12 cellular contexts compared by ENCODE assay signal in the genomic region with DNA sequence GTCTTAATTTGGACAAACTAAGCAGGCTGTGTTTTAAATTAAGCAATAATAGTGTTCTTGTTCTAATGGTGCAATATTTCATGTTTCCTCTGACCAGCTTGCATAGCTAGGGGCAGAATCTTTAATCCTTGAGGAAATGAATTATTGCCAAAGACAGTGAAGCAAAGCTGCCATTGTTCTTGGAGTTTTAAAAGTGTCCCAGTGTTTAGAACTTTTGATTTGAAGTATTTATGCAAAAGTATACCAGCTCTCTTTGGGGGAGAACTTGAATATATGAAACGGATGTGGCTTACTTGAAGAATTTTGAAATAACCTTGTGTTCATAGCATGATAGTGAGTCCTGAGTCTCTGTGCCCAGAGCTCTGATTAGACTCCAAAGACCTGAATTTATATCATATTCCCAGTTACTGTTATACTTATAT. TPM values are rescaled to one million over a fixed set of nuclear protein-coding genes. Genes with fewer than 3 reads are reported as not detected.
DNase-seq lines count a peak whose midpoint lies in the region; ATAC-seq and TF ChIP-seq lines count a peak whose summit lies in the region.
"Had no signal": no experiment of that assay in that cellular context is flagged by ENCODE, and none has a peak within 500 bp of the region (broad histone marks: within the 10 kb centered on the region; RNA-seq: fewer than 3 reads in every experiment).

No MANE protein-coding gene starts in this region.

- no peaks in the 10 kb centered on the region for H4K20me1 ChIP-seq in PC-9 (ENCODE audit: insufficient read depth)

- H3F3A ChIP-seq in PC-9 (ENCODE audit: insufficient read depth, low read depth): peaks cover 64% of the 10 kb centered on the region

- H3K27me3 ChIP-seq in A673 (replicated peaks; ENCODE audit: insufficient read depth, low read depth, low read length, poor library complexity) (no peaks in the 10 kb centered on the region), PC-9 (ENCODE audit: insufficient read depth, low read depth) (no peaks in the 10 kb centered on the region)
- H3K27me3 ChIP-seq: BE2C, right atrium auricular region had no signal

- no peak overlapping the region for H3K4me3 ChIP-seq in A673 (ENCODE audit: low read depth, low read length, poor library complexity, severe bottlenecking)
- no peak overlapping the region for H3K4me3 ChIP-seq in PC-9
- no peak overlapping the region for H3K4me3 ChIP-seq in epithelial cell of esophagus (ENCODE audit: low read length)
- H3K4me3 ChIP-seq: right atrium auricular region had no signal

- ATAC-seq in GM19467 (IDR thresholded peaks at IDR 0.05; ENCODE audit: unreplicated experiment): no peak

- H3K4me1 ChIP-seq in A673 (ENCODE audit: insufficient read depth, low read length, poor library complexity, severe bottlenecking) (peaks cover 19% of the 10 kb centered on the region), PC-9 (replicated peaks; ENCODE audit: insufficient read depth) (peaks cover 71% of the 10 kb centered on the region)
- H3K4me1 ChIP-seq: BE2C had no signal

- peak overlapping the region; percentile 6; the same call in 1 of the 2 replicates for H3K4me2 ChIP-seq in PC-9

- CTCF ChIA-PET in A673 (lab: Charles Lee) (interaction anchor here (1.0 to 1.3 kb wide), 4 partner anchors 14 to 757 kb away, joined by 3 to 8 read pairs (median 3); no protein-coding TSS in a partner anchor), Calu3 (lab: Charles Lee) (interaction anchor here (0.6 to 3.0 kb wide), 11 partner anchors 11 to 333 kb away, joined by 3 to 84 read pairs (median 6); a partner anchor contains a TSS), PC-9 (lab: Charles Lee) (interaction anchor here (0.5 to 5.7 kb wide), 21 partner anchors 15 to 1374 kb away, joined by 3 to 88 read pairs (median 9); a partner anchor contains a TSS)

- H3K36me3 Mint-ChIP-seq in Calu3 (ENCODE audit: insufficient read depth, unreplicated experiment): peaks cover 58% of the 10 kb centered on the region
- no peaks in the 10 kb centered on the region for H3K36me3 Mint-ChIP-seq in CD14-positive monocyte

- no peak for TF ChIP-seq CTCF in A673 (conservative IDR thresholded peaks at IDR 0.05; ENCODE audit: low read depth, low read length)
- TF ChIP-seq CTCF in Calu3 (IDR thresholded peaks at IDR 0.05; ENCODE audit: unreplicated experiment): no peak
- no peak for TF ChIP-seq CTCF in PC-9 (conservative IDR thresholded peaks at IDR 0.05)
- TF ChIP-seq CTCF in epithelial cell of esophagus (IDR thresholded peaks at IDR 0.05; ENCODE audit: insufficient read depth, low read depth, low read length, missing control alignments): no peak
- no peak for TF ChIP-seq CTCF in CD14-positive monocyte (IDR thresholded peaks at IDR 0.05)

- BruUV-seq in A673 (replicated peaks; lab: Mats Ljungman, UMichigan): no TSS peak
- no TSS peak for BruUV-seq in Calu3 (replicated peaks; lab: Mats Ljungman, UMichigan)
- BruUV-seq in PC-9 (replicated peaks; lab: Mats Ljungman, UMichigan): no TSS peak

- DNase-seq in A673 (ENCODE audit: low spot score) (peak; percentile 37), Calu3 (no peak), PC-9 (peak in 1 of 2 experiments; percentile 62), epithelial cell of esophagus (ENCODE audit: low read depth) (peak; percentile 53), HuH-7.5 (ENCODE audit: low spot score) (no peak), NCI-H748 treated with DMSO at 0.1 percent for 48 hours (lab: John Stamatoyannopoulos, UW) (no peak), CD14-positive monocyte (ENCODE audit: low spot score) (no peak)
- DNase-seq: activated CD8-positive, alpha-beta memory T cell treated with anti-CD3 and anti-CD28 coated beads for 24 hours; BE2C; stimulated activated naive CD4-positive, alpha-beta T cell treated with Interleukin-2 at 50 U/mL for 16 hours had no signal

- no peaks in the 10 kb centered on the region for H3K36me3 ChIP-seq in A673 (ENCODE audit: insufficient read depth, low read length, poor library complexity, severe bottlenecking)
- no peaks in the 10 kb centered on the region for H3K36me3 ChIP-seq in PC-9 (ENCODE audit: low read depth)
- H3K36me3 ChIP-seq: BE2C, right atrium auricular region had no signal

- no peaks in the 10 kb centered on the region for H3K9me2 ChIP-seq in PC-9 (ENCODE audit: insufficient read depth)

- H3K9me3 ChIP-seq in A673 (ENCODE audit: low read depth, low read length, poor library complexity, severe bottlenecking): no peaks in the 10 kb centered on the region
- no peaks in the 10 kb centered on the region for H3K9me3 ChIP-seq in PC-9 (ENCODE audit: insufficient read depth, low read depth)
- H3K9me3 ChIP-seq: BE2C, right atrium auricular region had no signal

- intact Hi-C loops in A673 (cut with micrococcal nuclease; ENCODE audit: unreplicated experiment) (loop anchor here (5.0 to 10.0 kb wide), 2 partner anchors 646 to 888 kb away; no protein-coding TSS in a partner anchor), Calu3 (cut with micrococcal nuclease; ENCODE audit: unreplicated experiment) (loop anchor here (1.0 to 10.0 kb wide), 5 partner anchors 18 to 208 kb away; no protein-coding TSS in a partner anchor), PC-9 (cut with micrococcal nuclease; ENCODE audit: unreplicated experiment) (loop anchor here (10.0 kb wide), 2 partner anchors 496 to 886 kb away; no protein-coding TSS in a partner anchor), CD14-positive monocyte (cut with micrococcal nuclease) (loop anchor here in 1 of 2 donors (5.0 to 10.0 kb wide), 2 partner anchors 756 to 888 kb away; no protein-coding TSS in a partner anchor)

- POLR2A ChIA-PET in A673 (lab: Charles Lee; ENCODE audit: low non-redundant PET) (no interaction called here), PC-9 (lab: Charles Lee; ENCODE audit: unreplicated experiment) (interaction anchor here (0.5 to 0.9 kb wide), 8 partner anchors 26 to 1830 kb away, joined by 3 to 5 read pairs (median 3); no protein-coding TSS in a partner anchor)

- H3K27ac ChIP-seq in A673 (ENCODE audit: low read depth, low read length, poor library complexity, severe bottlenecking): no peak overlapping the region
- H3K27ac ChIP-seq in PC-9: peak overlapping the region; percentile 4
- H3K27ac ChIP-seq: right atrium auricular region had no signal

- H2AFZ ChIP-seq in PC-9: no peak overlapping the region

- peak overlapping the region; percentile 94 for H3K27ac Mint-ChIP-seq in Calu3 (ENCODE audit: unreplicated experiment)
- peak overlapping the region in 2 of 7 donors; percentile 16 to 64 for H3K27ac Mint-ChIP-seq in CD14-positive monocyte

- H3K79me2 ChIP-seq in PC-9 (ENCODE audit: low read depth): peaks cover 89% of the 10 kb centered on the region

- peaks cover 95% of the 10 kb centered on the region for H3K4me1 Mint-ChIP-seq in Calu3 (ENCODE audit: low read depth, unreplicated experiment)
- peaks cover 56% of the 10 kb centered on the region for H3K4me1 Mint-ChIP-seq in CD14-positive monocyte

- H3K27me3 Mint-ChIP-seq in Calu3 (ENCODE audit: unreplicated experiment) (no peaks in the 10 kb centered on the region), CD14-positive monocyte (ENCODE audit: low read depth in 3 of 3) (peaks cover 2 to 8% (median 4%) of the 10 kb centered on the region in 3 donors)

- H3K9me3 Mint-ChIP-seq in Calu3 (ENCODE audit: low read depth, unreplicated experiment): no peaks in the 10 kb centered on the region
- H3K9me3 Mint-ChIP-seq in CD14-positive monocyte: no peaks in the 10 kb centered on the region

- H3K4me3 Mint-ChIP-seq in Calu3 (ENCODE audit: low read depth, unreplicated experiment) (peak overlapping the region; percentile 37), CD14-positive monocyte (peak overlapping the region in 1 of 2 donors; percentile 36)

RNA-seq across cellular contexts. Expression of a gene that starts 33.4 kb away (rescaled TPM):
- total RNA-seq in A673 (2021) (7.7 and 10.7 TPM in 2 replicates), Calu3 (2022) (242 and 270 TPM in 2 replicates), PC-9 (2021) (180 and 213 TPM in 2 replicates)
- under 1 TPM; 0.20 to 0.36 TPM for polyA plus RNA-seq in CD14-positive monocyte

Comparison
In these comparisons a context has a peak if more than half of its experiments do, and no peak if none do; other contexts are left out.
1. DNase-seq: peak in A673 (single experiment) and epithelial cell of esophagus (single experiment); none in Calu3 (single experiment), HuH-7.5 (single experiment), NCI-H748 treated with DMSO at 0.1 percent for 48 hours (single experiment) and CD14-positive monocyte (single experiment).
2. RNA of a gene that starts 33.4 kb away (total RNA-seq): 242 to 270 TPM in Calu3 and 180 to 213 TPM in PC-9; 7.7 to 10.7 TPM in A673; every median in the first group is over 10 times any median in the second.